Comparison of ENCODE assay signal across 20 cellular contexts in the genomic region with DNA sequence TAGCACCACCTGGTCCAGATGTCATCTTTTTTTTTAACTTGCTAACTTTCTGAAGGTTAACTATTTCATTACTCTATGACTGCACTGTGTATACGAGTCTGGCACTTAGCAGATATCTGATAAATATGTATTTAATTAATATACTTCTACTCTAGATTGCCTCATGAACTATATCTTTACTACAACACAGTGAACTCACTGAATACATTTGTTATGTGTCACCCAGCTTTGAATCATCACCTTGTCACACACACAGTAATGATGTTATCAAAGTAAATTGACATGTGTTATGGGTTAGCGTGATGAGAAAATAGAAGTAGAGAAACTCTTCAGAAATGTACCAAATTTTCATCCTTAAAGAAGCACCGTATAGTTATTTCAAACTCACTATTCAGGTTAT.
DNase-seq lines count a peak whose midpoint lies in the region; ATAC-seq and TF ChIP-seq lines count a peak whose summit lies in the region.
"Had no signal": no experiment of that assay in that cellular context is flagged by ENCODE, and none has a peak within 500 bp of the region (broad histone marks: within the 10 kb centered on the region; RNA-seq: fewer than 3 reads in every experiment).

No MANE protein-coding gene starts in this region.

- no peak overlapping the region for H3K4me3 Mint-ChIP-seq in activated CD4-positive, alpha-beta memory T cell treated with anti-CD3 and anti-CD28 coated beads for 36 hours
- H3K4me3 Mint-ChIP-seq in naive thymus-derived CD4-positive, alpha-beta T cell: no peak overlapping the region
- H3K4me3 Mint-ChIP-seq: CD8-positive, alpha-beta T cell; HFFc6 had no signal

- CTCF ChIA-PET in IMR-90 (lab: Yijun Ruan, JAX): interaction anchor here (0.6 kb wide), 1 partner anchor 9 kb away, joined by 3 read pairs; no protein-coding TSS in a partner anchor
- CTCF ChIA-PET in activated CD4-positive, alpha-beta memory T cell treated with anti-CD3 and anti-CD28 coated beads for 36 hours (lab: Charles Lee): no interaction called here
- CTCF ChIA-PET in naive thymus-derived CD4-positive, alpha-beta T cell (lab: Charles Lee): no interaction called here

- no peak overlapping the region for H4K5ac ChIP-seq in IMR-90 (ENCODE audit: low read depth, low read length)

- no peak overlapping the region for H3K18ac ChIP-seq in IMR-90 (ENCODE audit: low read depth, low read length)

- H3K27ac Mint-ChIP-seq in activated CD4-positive, alpha-beta memory T cell treated with anti-CD3 and anti-CD28 coated beads for 36 hours: no peak overlapping the region
- H3K27ac Mint-ChIP-seq in naive thymus-derived CD4-positive, alpha-beta T cell: no peak overlapping the region
- H3K27ac Mint-ChIP-seq: CD8-positive, alpha-beta T cell; HFFc6 had no signal

- H3K56ac ChIP-seq in IMR-90 (ENCODE audit: extremely low read depth, insufficient read depth, low read length): no peak overlapping the region

- no peak for TF ChIP-seq POLR2A in IMR-90 (IDR thresholded peaks at IDR 0.05; ENCODE audit: low read depth, low read length)

- intact Hi-C loops in IMR-90 (cut with micrococcal nuclease): no loop called here
- intact Hi-C loops in activated CD4-positive, alpha-beta memory T cell treated with anti-CD3 and anti-CD28 coated beads for 36 hours (cut with micrococcal nuclease): no loop called here
- intact Hi-C loops in naive thymus-derived CD4-positive, alpha-beta T cell (cut with micrococcal nuclease): no loop called here

- H3K4me3 ChIP-seq in IMR-90 (ENCODE audit: insufficient read depth, low read depth, low read length): no peak overlapping the region
- no peak overlapping the region for H3K4me3 ChIP-seq in adipocyte (ENCODE audit: low read length)
- H3K4me3 ChIP-seq in foreskin fibroblast (ENCODE audit: low read depth in 1 of 2, low read length in 2 of 2): no peak overlapping the region
- no peak overlapping the region for H3K4me3 ChIP-seq in right atrium auricular region
- no peak overlapping the region for H3K4me3 ChIP-seq in naive thymus-derived CD4-positive, alpha-beta T cell (ENCODE audit: low read length)
- H3K4me3 ChIP-seq: BLaER1, SJSA1 had no signal

- no peak overlapping the region for H2BK20ac ChIP-seq in IMR-90 (ENCODE audit: low read depth, low read length)

- no peak for TF ChIP-seq CTCF in IMR-90 (conservative IDR thresholded peaks at IDR 0.05; ENCODE audit: low read depth, low read length)
- no peak for TF ChIP-seq CTCF in foreskin fibroblast (IDR thresholded peaks at IDR 0.05; ENCODE audit: low read depth, low read length)
- TF ChIP-seq CTCF in right atrium auricular region (IDR thresholded peaks at IDR 0.05): no peak

- no peak overlapping the region for H2AFZ ChIP-seq in IMR-90 (replicated peaks; ENCODE audit: low read length, poor library complexity)

- H3K36me3 ChIP-seq in IMR-90 (ENCODE audit: control insufficient read depth, insufficient read depth, low read length) (no peaks in the 10 kb centered on the region), adipocyte (ENCODE audit: control insufficient read depth, insufficient read depth, low read length, severe bottlenecking) (no peaks in the 10 kb centered on the region), right atrium auricular region (no peaks in the 10 kb centered on the region)
- H3K36me3 ChIP-seq in naive thymus-derived CD4-positive, alpha-beta T cell (ENCODE audit: control insufficient read depth in 2 of 3, insufficient read depth in 3 of 3, low read length in 3 of 3): no peaks in the 10 kb centered on the region
- H3K36me3 ChIP-seq: BLaER1, SJSA1 had no signal

- H2BK120ac ChIP-seq in IMR-90 (ENCODE audit: low read depth, low read length): no peak overlapping the region

- H2BK15ac ChIP-seq in IMR-90 (ENCODE audit: low read depth, low read length): no peak overlapping the region

- no peaks in the 10 kb centered on the region for H3K9me1 ChIP-seq in IMR-90 (ENCODE audit: insufficient read depth, low read length)

- ATAC-seq in IMR-90 (ENCODE audit: low read depth) (no peak), GM18520 (IDR thresholded peaks at IDR 0.05; ENCODE audit: unreplicated experiment) (no peak)
- no peak for ATAC-seq in naive thymus-derived CD4-positive, alpha-beta T cell
- ATAC-seq: CD8-positive, alpha-beta T cell had no signal

- H3K4ac ChIP-seq in IMR-90 (ENCODE audit: low read depth, low read length): no peak overlapping the region

- no peak overlapping the region for H3K14ac ChIP-seq in IMR-90 (replicated peaks; ENCODE audit: low read depth, low read length)

- no CpG with 5 or more reads among the region's 3 CpGs for WGBS in IMR-90 (ENCODE audit: extremely low coverage in 2 of 2, insufficient read length in 1 of 2), 2 experiments

- no peak overlapping the region for H4K8ac ChIP-seq in IMR-90 (ENCODE audit: low read depth in 2 of 2, low read length in 2 of 2)

- H3K4me2 ChIP-seq in IMR-90 (ENCODE audit: low read depth, low read length): no peak overlapping the region
- H3K4me2 ChIP-seq: BLaER1 had no signal

- DNase-seq in EH (ENCODE audit: low read depth): peak; percentile 73
- peak; percentile 50 for DNase-seq in IMR-90
- peak; percentile 30 for DNase-seq in adipocyte (ENCODE audit: low read depth)
- DNase-seq in foreskin fibroblast: peak; percentile 8 to 65
- no peak for DNase-seq in activated CD4-positive, alpha-beta memory T cell treated with anti-CD3 and anti-CD28 coated beads for 36 hours
- no peak for DNase-seq in right atrium auricular region (ENCODE audit: low spot score)
- DNase-seq in naive thymus-derived CD4-positive, alpha-beta T cell: no peak
- DNase-seq: Calu3; CD8-positive, alpha-beta T cell; H7; HFFc6; NCI-H1417; NCI-H187 treated with DMSO at 0.1 percent for 48 hours; NCI-H345; NCI-H526; SW 1271 had no signal

- H3K27ac ChIP-seq in IMR-90 (ENCODE audit: insufficient read depth, low read length) (no peak overlapping the region), right atrium auricular region (no peak overlapping the region)
- no peak overlapping the region for H3K27ac ChIP-seq in naive thymus-derived CD4-positive, alpha-beta T cell (ENCODE audit: low read depth, low read length)
- H3K27ac ChIP-seq: BLaER1, HL-60, SJSA1 had no signal

- no peak overlapping the region for H2BK5ac ChIP-seq in IMR-90 (ENCODE audit: low read depth, low read length, poor library complexity, severe bottlenecking)

- H3K9me3 ChIP-seq in IMR-90 (ENCODE audit: control insufficient read depth, insufficient read depth, low read length): no peaks in the 10 kb centered on the region
- no peaks in the 10 kb centered on the region for H3K9me3 ChIP-seq in adipocyte (ENCODE audit: control insufficient read depth, low read length)
- no peaks in the 10 kb centered on the region for H3K9me3 ChIP-seq in right atrium auricular region
- no peaks in the 10 kb centered on the region for H3K9me3 ChIP-seq in naive thymus-derived CD4-positive, alpha-beta T cell (ENCODE audit: control insufficient read depth in 2 of 3, low read length in 3 of 3)
- H3K9me3 ChIP-seq: BLaER1, SJSA1 had no signal

- H2AK9ac ChIP-seq in IMR-90 (replicated peaks; ENCODE audit: low read depth, low read length, poor library complexity): no peak overlapping the region

- no peak overlapping the region for H4K91ac ChIP-seq in IMR-90 (ENCODE audit: insufficient read depth, low read depth, low read length)

- dilution Hi-C loops in IMR-90 (cut with HindIII; ENCODE audit: low sequenced_read_pairs, unreplicated experiment): no loop called here

- TF ChIP-seq RAD21 in IMR-90 (IDR thresholded peaks at IDR 0.05; ENCODE audit: low read length): no peak

- H3K9ac ChIP-seq in IMR-90 (ENCODE audit: low read depth, low read length) (no peak overlapping the region), adipocyte (ENCODE audit: low read length) (no peak overlapping the region)
- H3K9ac ChIP-seq: BLaER1 had no signal

- BruUV-seq in IMR-90 (replicated peaks; lab: Mats Ljungman, UMichigan): no TSS peak

- no peaks in the 10 kb centered on the region for H3K79me1 ChIP-seq in IMR-90 (ENCODE audit: low read depth in 1 of 2, low read length in 2 of 2)

- H3K4me1 ChIP-seq in IMR-90 (ENCODE audit: control insufficient read depth, insufficient read depth, low read length) (no peaks in the 10 kb centered on the region), adipocyte (ENCODE audit: control insufficient read depth, insufficient read depth, low read length) (no peaks in the 10 kb centered on the region), right atrium auricular region (no peaks in the 10 kb centered on the region)
- no peaks in the 10 kb centered on the region for H3K4me1 ChIP-seq in naive thymus-derived CD4-positive, alpha-beta T cell (ENCODE audit: control insufficient read depth in 2 of 2, insufficient read depth in 2 of 2, low read length in 2 of 2)
- H3K4me1 ChIP-seq: BLaER1, SJSA1 had no signal

- no peaks in the 10 kb centered on the region for H3K36me3 Mint-ChIP-seq in activated CD4-positive, alpha-beta memory T cell treated with anti-CD3 and anti-CD28 coated beads for 36 hours
- H3K36me3 Mint-ChIP-seq in naive thymus-derived CD4-positive, alpha-beta T cell: peaks cover 0 to 5% (median 0%) of the 10 kb centered on the region in 5 donors
- H3K36me3 Mint-ChIP-seq: CD8-positive, alpha-beta T cell had no signal

- H3K23ac ChIP-seq in IMR-90 (ENCODE audit: low read depth, low read length): no peak overlapping the region

- H3K4me1 Mint-ChIP-seq in activated CD4-positive, alpha-beta memory T cell treated with anti-CD3 and anti-CD28 coated beads for 36 hours (ENCODE audit: low read depth): no peaks in the 10 kb centered on the region
- H3K4me1 Mint-ChIP-seq in naive thymus-derived CD4-positive, alpha-beta T cell: no peaks in the 10 kb centered on the region

- peaks cover 2% of the 10 kb centered on the region for H3K9me3 Mint-ChIP-seq in activated CD4-positive, alpha-beta memory T cell treated with anti-CD3 and anti-CD28 coated beads for 36 hours
- peaks cover 0 to 12% (median 3%) of the 10 kb centered on the region in 11 donors for H3K9me3 Mint-ChIP-seq in naive thymus-derived CD4-positive, alpha-beta T cell
- H3K9me3 Mint-ChIP-seq: HFFc6 had no signal

- H3K27me3 ChIP-seq in IMR-90 (ENCODE audit: control insufficient read depth, insufficient read depth, low read length) (no peaks in the 10 kb centered on the region), adipocyte (replicated peaks; ENCODE audit: control insufficient read depth, insufficient read depth, low read length) (no peaks in the 10 kb centered on the region), right atrium auricular region (no peaks in the 10 kb centered on the region)
- H3K27me3 ChIP-seq in naive thymus-derived CD4-positive, alpha-beta T cell (ENCODE audit: control insufficient read depth in 2 of 2, insufficient read depth in 2 of 2, low read length in 2 of 2): no peaks in the 10 kb centered on the region
- H3K27me3 ChIP-seq: BLaER1, SJSA1 had no signal

- no peak overlapping the region for H2AK5ac ChIP-seq in IMR-90 (ENCODE audit: low read depth, low read length)

- no peaks in the 10 kb centered on the region for H4K20me1 ChIP-seq in IMR-90 (ENCODE audit: insufficient read depth, low read length)
- H4K20me1 ChIP-seq: BLaER1 had no signal

- no peaks in the 10 kb centered on the region for H3K27me3 Mint-ChIP-seq in activated CD4-positive, alpha-beta memory T cell treated with anti-CD3 and anti-CD28 coated beads for 36 hours
- no peaks in the 10 kb centered on the region for H3K27me3 Mint-ChIP-seq in naive thymus-derived CD4-positive, alpha-beta T cell

- POLR2A ChIA-PET in IMR-90 (lab: Charles Lee; ENCODE audit: unreplicated experiment): no interaction called here
- POLR2A ChIA-PET in activated CD4-positive, alpha-beta memory T cell treated with anti-CD3 and anti-CD28 coated beads for 36 hours (lab: Charles Lee): no interaction called here
- POLR2A ChIA-PET in naive thymus-derived CD4-positive, alpha-beta T cell (lab: Charles Lee): no interaction called here

- in situ Hi-C loops in IMR-90 (cut with MboI; ENCODE audit: low sequenced_read_pairs): no loop called here

Comparison
In these comparisons a context has a peak if more than half of its experiments do, and no peak if none do; other contexts are left out.
1. DNase-seq: peak in EH (single experiment), IMR-90 (single experiment), adipocyte (single experiment) and foreskin fibroblast (2 of 2); none in activated CD4-positive, alpha-beta memory T cell treated with anti-CD3 and anti-CD28 coated beads for 36 hours (single experiment), right atrium auricular region (single experiment) and naive thymus-derived CD4-positive, alpha-beta T cell (0 of 9).